ENCODE assay signal across 9 cellular contexts in the genomic region with DNA sequence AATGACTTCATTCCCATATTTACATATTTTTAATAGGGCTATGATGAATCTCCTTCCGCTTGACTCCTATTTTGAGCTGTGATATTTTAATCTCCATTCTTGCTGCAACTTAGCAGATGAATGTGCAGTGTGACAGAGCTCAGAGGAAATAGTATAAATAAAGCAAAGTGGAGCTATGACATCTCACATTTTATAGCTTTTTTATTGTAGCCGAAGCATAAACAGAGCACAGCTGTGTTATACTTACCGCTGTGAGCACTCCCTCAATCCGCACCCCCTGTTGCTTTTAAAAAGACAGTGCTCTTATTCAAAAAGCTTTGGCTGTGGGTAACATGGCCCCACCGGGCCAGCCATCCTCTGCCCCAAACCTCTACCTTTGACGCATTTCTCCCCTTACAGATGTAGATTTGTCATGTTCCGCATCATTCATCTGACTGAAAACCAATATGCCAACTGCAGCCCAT.
DNase-seq lines count a peak whose midpoint lies in the region; ATAC-seq and FAIRE-seq lines count a peak whose summit lies in the region.
"Had no signal": no experiment of that assay in that cellular context is flagged by ENCODE, and none has a peak within 500 bp of the region (broad histone marks: within the 10 kb centered on the region; RNA-seq: fewer than 3 reads in every experiment).

No MANE protein-coding gene starts in this region.

- peak; percentile 27 for DNase-seq in NOMO-1 treated with dmso at 0.1 percent for 144 hours (lab: John Stamatoyannopoulos, UW; ENCODE audit: unreplicated experiment)
- peak; percentile 23 for DNase-seq in naive B cell
- no peak for DNase-seq in dedifferentiated amniotic fluid mesenchymal stem cell (ENCODE audit: extremely low spot score)
- DNase-seq in NCI-H1105 (lab: John Stamatoyannopoulos, UW), result no peak
- DNase-seq in stimulated activated naive CD4-positive, alpha-beta T cell treated with Interleukin-2 at 50 U/mL for 16 hours (lab: John Stamatoyannopoulos, UW), result no peak
- DNase-seq in HTR-8/SVneo (ENCODE audit: insufficient read length, low spot score), result no peak
- DNase-seq: heart right ventricle had no signal

- ATAC-seq in GM18909 (IDR thresholded peaks at IDR 0.05; ENCODE audit: poor library complexity, unreplicated experiment) (peak; percentile 60), HG02938 (IDR thresholded peaks at IDR 0.05; ENCODE audit: unreplicated experiment) (peak; percentile 44), naive B cell (ENCODE audit: low read depth in 2 of 2) (peak; percentile 62 to 73)

- H3K27me3 Mint-ChIP-seq in naive B cell, result no peaks in the 10 kb centered on the region

- FAIRE-seq in HTR-8/SVneo (lab: Jason Lieb, UNC), result no peak

- peaks cover 16 to 22% (median 20%) of the 10 kb centered on the region in 3 donors for H3K4me1 Mint-ChIP-seq in naive B cell

- H3K36me3 Mint-ChIP-seq in naive B cell, result no peaks in the 10 kb centered on the region

- peak overlapping the region; percentile 0 to 75 (median 52) for H3K27ac Mint-ChIP-seq in naive B cell

- peak overlapping the region; percentile 9 to 87 (median 70) for H3K4me3 Mint-ChIP-seq in naive B cell

- peaks cover 0 to 6% (median 2%) of the 10 kb centered on the region in 7 donors for H3K9me3 Mint-ChIP-seq in naive B cell

Comparison
In these comparisons a context has a peak if more than half of its experiments do, and no peak if none do; other contexts are left out.
1. DNase-seq: peak in NOMO-1 treated with dmso at 0.1 percent for 144 hours (single experiment) and naive B cell (single experiment); none in dedifferentiated amniotic fluid mesenchymal stem cell (single experiment), NCI-H1105 (single experiment), stimulated activated naive CD4-positive, alpha-beta T cell treated with Interleukin-2 at 50 U/mL for 16 hours (single experiment) and HTR-8/SVneo (single experiment).
2. Peak in every context shown above with its lines, with median percentiles within 50 percentile points of each other: ATAC-seq.